1 cellular context compared by ENCODE assay signal in genomic region chr22:37634505-37635002, GRCh38.
TF ChIP-seq lines count a peak whose summit lies in the region.

No MANE protein-coding gene starts in this region.

TF ChIP-seq in HepG2, 621 proteins besides CTCF, POLR2A, EP300 and RAD21 (continued from another document and continues in another):
- no peak for TF ChIP-seq ZNF770 (CRISPR knock-in tag; IDR thresholded peaks at IDR 0.05)
- TF ChIP-seq NR0B2 (CRISPR knock-in tag; IDR thresholded peaks at IDR 0.05), result no peak
- no peak for TF ChIP-seq GMEB1 (CRISPR knock-in tag; IDR thresholded peaks at IDR 0.05; ENCODE audit: borderline replicate concordance)
- 0 out of 2 replicates have a peak, but pooled peaks have one; percentile 63 for TF ChIP-seq ZNF503 (CRISPR knock-in tag; IDR thresholded peaks at IDR 0.05)
- no peak for TF ChIP-seq PHF20 (CRISPR knock-in tag; IDR thresholded peaks at IDR 0.05)
- TF ChIP-seq, protein P1, sequence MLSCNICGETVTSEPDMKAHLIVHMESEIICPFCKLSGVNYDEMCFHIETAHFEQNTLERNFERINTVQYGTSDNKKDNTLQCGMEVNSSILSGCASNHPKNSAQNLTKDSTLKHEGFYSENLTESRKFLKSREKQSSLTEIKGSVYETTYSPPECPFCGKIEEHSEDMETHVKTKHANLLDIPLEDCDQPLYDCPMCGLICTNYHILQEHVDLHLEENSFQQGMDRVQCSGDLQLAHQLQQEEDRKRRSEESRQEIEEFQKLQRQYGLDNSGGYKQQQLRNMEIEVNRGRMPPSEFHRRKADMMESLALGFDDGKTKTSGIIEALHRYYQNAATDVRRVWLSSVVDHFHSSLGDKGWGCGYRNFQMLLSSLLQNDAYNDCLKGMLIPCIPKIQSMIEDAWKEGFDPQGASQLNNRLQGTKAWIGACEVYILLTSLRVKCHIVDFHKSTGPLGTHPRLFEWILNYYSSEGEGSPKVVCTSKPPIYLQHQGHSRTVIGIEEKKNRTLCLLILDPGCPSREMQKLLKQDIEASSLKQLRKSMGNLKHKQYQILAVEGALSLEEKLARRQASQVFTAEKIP (CRISPR knock-in tag; IDR thresholded peaks at IDR 0.05; ENCODE audit: borderline replicate concordance), result no peak
- TF ChIP-seq HMG20B (CRISPR knock-in tag; conservative IDR thresholded peaks at IDR 0.05), result no peak
- TF ChIP-seq, protein P2, sequence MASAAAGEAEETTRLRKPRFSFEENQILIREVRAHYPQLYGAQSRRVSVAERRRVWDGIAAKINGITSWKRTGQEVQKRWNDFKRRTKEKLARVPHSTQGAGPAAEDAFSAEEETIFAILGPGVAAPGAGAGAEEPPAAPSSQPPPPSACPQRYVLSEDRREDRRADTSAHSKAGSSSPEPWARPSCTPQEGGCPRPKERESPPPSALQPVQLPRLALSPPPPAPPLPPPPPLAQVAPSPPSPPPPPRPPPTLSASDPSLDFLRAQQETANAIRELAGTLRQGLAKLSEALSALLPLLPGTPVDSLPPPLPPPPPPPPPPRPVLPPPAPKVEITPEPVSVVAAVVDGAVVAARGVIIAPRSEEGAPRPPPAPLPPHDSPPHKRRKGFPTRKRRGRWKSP (CRISPR knock-in tag; IDR thresholded peaks at IDR 0.05), result peak; percentile 70; the same call in 1 of the 2 replicates
- no peak for TF ChIP-seq CBX2 (IDR thresholded peaks at IDR 0.05; ENCODE audit: low read depth, low read length)
- no peak for TF ChIP-seq CBX2 (CRISPR knock-in tag; IDR thresholded peaks at IDR 0.05; ENCODE audit: low read depth)
- no peak for TF ChIP-seq TSC22D2 (CRISPR knock-in tag; IDR thresholded peaks at IDR 0.05; ENCODE audit: borderline replicate concordance)
- no peak for TF ChIP-seq ZHX1 (CRISPR knock-in tag; IDR thresholded peaks at IDR 0.05; ENCODE audit: low read depth)
- no peak for TF ChIP-seq PAF1 (CRISPR knock-in tag; IDR thresholded peaks at IDR 0.05)
- no peak for TF ChIP-seq REXO4 (CRISPR knock-in tag; IDR thresholded peaks at IDR 0.05; ENCODE audit: borderline replicate concordance)
- TF ChIP-seq RARA (CRISPR knock-in tag; IDR thresholded peaks at IDR 0.05), result no peak
- no peak for TF ChIP-seq KDM3A (CRISPR knock-in tag; IDR thresholded peaks at IDR 0.05; ENCODE audit: low read depth)
- no peak for TF ChIP-seq RFXAP (CRISPR knock-in tag; IDR thresholded peaks at IDR 0.05; ENCODE audit: borderline replicate concordance)
- TF ChIP-seq SSRP1 (CRISPR knock-in tag; IDR thresholded peaks at IDR 0.05), result 0 out of 2 replicates have a peak, but pooled peaks have one; percentile 28
- no peak for TF ChIP-seq TMF1 (CRISPR knock-in tag; IDR thresholded peaks at IDR 0.05; ENCODE audit: low read depth)
- TF ChIP-seq, protein P3, sequence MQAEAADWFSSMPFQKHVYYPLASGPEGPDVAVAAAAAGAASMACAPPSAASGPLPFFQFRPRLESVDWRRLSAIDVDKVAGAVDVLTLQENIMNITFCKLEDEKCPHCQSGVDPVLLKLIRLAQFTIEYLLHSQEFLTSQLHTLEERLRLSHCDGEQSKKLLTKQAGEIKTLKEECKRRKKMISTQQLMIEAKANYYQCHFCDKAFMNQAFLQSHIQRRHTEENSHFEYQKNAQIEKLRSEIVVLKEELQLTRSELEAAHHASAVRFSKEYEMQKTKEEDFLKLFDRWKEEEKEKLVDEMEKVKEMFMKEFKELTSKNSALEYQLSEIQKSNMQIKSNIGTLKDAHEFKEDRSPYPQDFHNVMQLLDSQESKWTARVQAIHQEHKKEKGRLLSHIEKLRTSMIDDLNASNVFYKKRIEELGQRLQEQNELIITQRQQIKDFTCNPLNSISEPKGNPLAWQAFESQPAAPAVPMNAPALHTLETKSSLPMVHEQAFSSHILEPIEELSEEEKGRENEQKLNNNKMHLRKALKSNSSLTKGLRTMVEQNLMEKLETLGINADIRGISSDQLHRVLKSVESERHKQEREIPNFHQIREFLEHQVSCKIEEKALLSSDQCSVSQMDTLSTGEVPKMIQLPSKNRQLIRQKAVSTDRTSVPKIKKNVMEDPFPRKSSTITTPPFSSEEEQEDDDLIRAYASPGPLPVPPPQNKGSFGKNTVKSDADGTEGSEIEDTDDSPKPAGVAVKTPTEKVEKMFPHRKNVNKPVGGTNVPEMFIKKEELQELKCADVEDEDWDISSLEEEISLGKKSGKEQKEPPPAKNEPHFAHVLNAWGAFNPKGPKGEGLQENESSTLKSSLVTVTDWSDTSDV (CRISPR knock-in tag; IDR thresholded peaks at IDR 0.05), result 0 out of 2 replicates have a peak, but pooled peaks have one; percentile 84
- no peak for TF ChIP-seq ZSCAN21 (CRISPR knock-in tag; IDR thresholded peaks at IDR 0.05; ENCODE audit: borderline replicate concordance)
- TF ChIP-seq ZNF737 (CRISPR knock-in tag; IDR thresholded peaks at IDR 0.05; ENCODE audit: borderline replicate concordance), result no peak
- TF ChIP-seq NR2F6 (IDR thresholded peaks at IDR 0.05), result no peak
- TF ChIP-seq NR2F6 (CRISPR knock-in tag; IDR thresholded peaks at IDR 0.05), result no peak
- TF ChIP-seq, protein P4, sequence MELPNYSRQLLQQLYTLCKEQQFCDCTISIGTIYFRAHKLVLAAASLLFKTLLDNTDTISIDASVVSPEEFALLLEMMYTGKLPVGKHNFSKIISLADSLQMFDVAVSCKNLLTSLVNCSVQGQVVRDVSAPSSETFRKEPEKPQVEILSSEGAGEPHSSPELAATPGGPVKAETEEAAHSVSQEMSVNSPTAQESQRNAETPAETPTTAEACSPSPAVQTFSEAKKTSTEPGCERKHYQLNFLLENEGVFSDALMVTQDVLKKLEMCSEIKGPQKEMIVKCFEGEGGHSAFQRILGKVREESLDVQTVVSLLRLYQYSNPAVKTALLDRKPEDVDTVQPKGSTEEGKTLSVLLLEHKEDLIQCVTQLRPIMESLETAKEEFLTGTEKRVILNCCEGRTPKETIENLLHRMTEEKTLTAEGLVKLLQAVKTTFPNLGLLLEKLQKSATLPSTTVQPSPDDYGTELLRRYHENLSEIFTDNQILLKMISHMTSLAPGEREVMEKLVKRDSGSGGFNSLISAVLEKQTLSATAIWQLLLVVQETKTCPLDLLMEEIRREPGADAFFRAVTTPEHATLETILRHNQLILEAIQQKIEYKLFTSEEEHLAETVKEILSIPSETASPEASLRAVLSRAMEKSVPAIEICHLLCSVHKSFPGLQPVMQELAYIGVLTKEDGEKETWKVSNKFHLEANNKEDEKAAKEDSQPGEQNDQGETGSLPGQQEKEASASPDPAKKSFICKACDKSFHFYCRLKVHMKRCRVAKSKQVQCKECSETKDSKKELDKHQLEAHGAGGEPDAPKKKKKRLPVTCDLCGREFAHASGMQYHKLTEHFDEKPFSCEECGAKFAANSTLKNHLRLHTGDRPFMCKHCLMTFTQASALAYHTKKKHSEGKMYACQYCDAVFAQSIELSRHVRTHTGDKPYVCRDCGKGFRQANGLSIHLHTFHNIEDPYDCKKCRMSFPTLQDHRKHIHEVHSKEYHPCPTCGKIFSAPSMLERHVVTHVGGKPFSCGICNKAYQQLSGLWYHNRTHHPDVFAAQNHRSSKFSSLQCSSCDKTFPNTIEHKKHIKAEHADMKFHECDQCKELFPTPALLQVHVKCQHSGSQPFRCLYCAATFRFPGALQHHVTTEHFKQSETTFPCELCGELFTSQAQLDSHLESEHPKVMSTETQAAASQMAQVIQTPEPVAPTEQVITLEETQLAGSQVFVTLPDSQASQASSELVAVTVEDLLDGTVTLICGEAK (IDR thresholded peaks at IDR 0.05), result no peak
- TF ChIP-seq, protein P4 (CRISPR knock-in tag; IDR thresholded peaks at IDR 0.05), result peak; percentile 59; the same call in 1 of the 2 replicates
- no peak for TF ChIP-seq FOXK2 (IDR thresholded peaks at IDR 0.05)
- TF ChIP-seq NCOA2 (CRISPR knock-in tag; IDR thresholded peaks at IDR 0.05), result no peak
- peak; percentile 28; the same call in 1 of the 2 replicates for TF ChIP-seq MEIS2 (CRISPR knock-in tag; IDR thresholded peaks at IDR 0.05)
- TF ChIP-seq ZBTB21 (CRISPR knock-in tag; IDR thresholded peaks at IDR 0.05), result no peak
- TF ChIP-seq STAG1 (CRISPR knock-in tag; IDR thresholded peaks at IDR 0.05), result peak; percentile 50
